ENCODE assay signal across 8 cellular contexts in genomic region chr15:64842099-64842940, GRCh38. TPM values are rescaled to one million over a fixed set of nuclear protein-coding genes. Genes with fewer than 3 reads are reported as not detected.
DNase-seq lines count a peak whose midpoint lies in the region; ATAC-seq, FAIRE-seq and TF ChIP-seq lines count a peak whose summit lies in the region.

No MANE protein-coding gene starts in this region.

- no peak for TF ChIP-seq CTCF in OCI-LY3 (IDR thresholded peaks at IDR 0.05; ENCODE audit: low read depth, low read length)
- no peak for TF ChIP-seq CTCF in lung (IDR thresholded peaks at IDR 0.05; ENCODE audit: control extremely low read depth, extremely low read depth)
- no peak for TF ChIP-seq CTCF in type B pancreatic cell (conservative IDR thresholded peaks at IDR 0.05)

- peaks cover 29% of the 10 kb centered on the region for H3K4me1 Mint-ChIP-seq in type B pancreatic cell (ENCODE audit: unreplicated experiment)

- H3K4me3 Mint-ChIP-seq in type B pancreatic cell = peak overlapping the region; percentile 93

- no peaks in the 10 kb centered on the region for H3K9me3 Mint-ChIP-seq in type B pancreatic cell

- ATAC-seq in GM21529 (IDR thresholded peaks at IDR 0.05; ENCODE audit: unreplicated experiment) (peak; percentile 1), lung (ENCODE audit: insufficient read depth, low FRiP score) (no peak), GM19328 (IDR thresholded peaks at IDR 0.05; ENCODE audit: unreplicated experiment) (no peak)

- whole genome bisulfite sequencing in lung, 2 donors = 2 to 7% methylated on average over 23 to 26 of the region's 26 CpGs

- peak overlapping the region; percentile 98 for H3K4me2 ChIP-seq in OCI-LY3 (ENCODE audit: low read length)

- peak overlapping the region; percentile 82 for H3K27ac Mint-ChIP-seq in type B pancreatic cell

- no peaks in the 10 kb centered on the region for H3K27me3 ChIP-seq in OCI-LY3 (ENCODE audit: low read depth, low read length)
- no peaks in the 10 kb centered on the region for H3K27me3 ChIP-seq in lung (ENCODE audit: control insufficient read depth, insufficient read depth)

- H3K4me1 ChIP-seq in OCI-LY3 (ENCODE audit: low read length) = peaks cover 48% of the 10 kb centered on the region
- H3K4me1 ChIP-seq in lung (ENCODE audit: control insufficient read depth in 2 of 2, insufficient read depth in 2 of 2, low read length in 2 of 2) = peaks cover 0 to 16% of the 10 kb centered on the region in 2 donors

- H3K27ac ChIP-seq in OCI-LY3 (ENCODE audit: low read length) = peak overlapping the region; percentile 61
- peak overlapping the region; percentile 73 to 91 for H3K27ac ChIP-seq in lung (ENCODE audit: low read depth in 1 of 2, low read length in 1 of 2)

- no peak for TF ChIP-seq POLR2A in GM12891 (IDR thresholded peaks at IDR 0.05; ENCODE audit: low read depth, low read length)

- no peak overlapping the region for H2AFZ ChIP-seq in OCI-LY3 (ENCODE audit: low read depth, low read length)

- H3K36me3 Mint-ChIP-seq in type B pancreatic cell = no peaks in the 10 kb centered on the region

- FAIRE-seq in GM12891 (lab: Jason Lieb, UNC) = no peak

- peak overlapping the region; percentile 97 for H3K9ac ChIP-seq in OCI-LY3 (ENCODE audit: low read length)

- no peaks in the 10 kb centered on the region for H3K9me3 ChIP-seq in OCI-LY3 (ENCODE audit: insufficient read depth, low read length)
- H3K9me3 ChIP-seq in lung (ENCODE audit: control insufficient read depth in 2 of 2, insufficient read depth in 1 of 2, low read length in 1 of 2) = no peaks in the 10 kb centered on the region

- H3K27me3 Mint-ChIP-seq in type B pancreatic cell = peaks cover 3% of the 10 kb centered on the region

- H3K79me2 ChIP-seq in OCI-LY3 (ENCODE audit: low read length) = peaks cover 56% of the 10 kb centered on the region

- H3K36me3 ChIP-seq in OCI-LY3 (replicated peaks; ENCODE audit: low read depth, low read length) = peaks cover 20% of the 10 kb centered on the region
- no peaks in the 10 kb centered on the region for H3K36me3 ChIP-seq in lung (ENCODE audit: control insufficient read depth in 2 of 2, insufficient read depth in 2 of 2, low read length in 2 of 2)

- peaks cover 43% of the 10 kb centered on the region for H4K20me1 ChIP-seq in OCI-LY3 (ENCODE audit: insufficient read depth, low read length)

- H3K4me3 ChIP-seq in OCI-LY3 (ENCODE audit: low read length) (peak overlapping the region; percentile 96), lung (peak overlapping the region; percentile 86)

- DNase-seq in cerebellar cortex (ENCODE audit: low spot score) = peak; percentile 22
- DNase-seq in lung (ENCODE audit: low spot score) = no peak
- no peak for DNase-seq in type B pancreatic cell (ENCODE audit: extremely low spot score, unreplicated experiment)
- DNase-seq in GM12891 (ENCODE audit: insufficient read length, low spot score) = no peak
- DNase-seq in activated CD4-positive, CD25-positive, alpha-beta regulatory T cell treated with anti-CD3 and anti-CD28 coated beads, Interleukin-2, amount 50 U/mL, for 72 hours = no peak

TF ChIP-seq in GM12891, 5 proteins besides CTCF, POLR2A, EP300 and RAD21:
- TF ChIP-seq TAF1 (IDR thresholded peaks at IDR 0.05; ENCODE audit: low read depth, low read length) = no peak
- TF ChIP-seq POLR2AphosphoS5 (IDR thresholded peaks at IDR 0.05; ENCODE audit: low read depth, low read length) = no peak
- no peak for TF ChIP-seq POU2F2 (IDR thresholded peaks at IDR 0.05; ENCODE audit: low read depth, low read length)
- no peak for TF ChIP-seq PAX5 (IDR thresholded peaks at IDR 0.05; ENCODE audit: insufficient read depth, low read length, severe bottlenecking)
- no peak for TF ChIP-seq SPI1 (IDR thresholded peaks at IDR 0.05; ENCODE audit: low read depth, low read length)

RNA-seq across cellular contexts. Expression of gene PLEKHO2, which starts 0.6 kb away (rescaled TPM):
- total RNA-seq in lung (10 to 100 TPM; 25.6 to 84.1 TPM), type B pancreatic cell (ENCODE audit: low replicate concordance) (10.1 and 11.2 TPM in 2 replicates)
- polyA plus RNA-seq in lung = 10 to 100 TPM; 36.9 to 75.3 TPM
- 14.7 TPM for polyA plus RNA-seq in GM12891 (2012; ENCODE audit: low read depth, missing spikeins)

RNA-seq across cellular contexts. Expression of gene PIF1, which starts 16.9 kb away (rescaled TPM):
- total RNA-seq in lung (1 to 10 TPM; 1.1 to 2.4 TPM), type B pancreatic cell (ENCODE audit: low replicate concordance) (8.0 and 30.5 TPM in 2 replicates)
- 1 to 10 TPM; 1.1 to 1.4 TPM for polyA plus RNA-seq in lung
- 20.0 TPM for polyA plus RNA-seq in GM12891 (2012; ENCODE audit: low read depth, missing spikeins)
